ENCODE assay signal across 18 cellular contexts in genomic region chr6:25488156-25488555, GRCh38.
DNase-seq lines count a peak whose midpoint lies in the region; ATAC-seq and TF ChIP-seq lines count a peak whose summit lies in the region.
"Had no signal": no experiment of that assay in that cellular context is flagged by ENCODE, and none has a peak within 500 bp of the region (broad histone marks: within the 10 kb centered on the region; RNA-seq: fewer than 3 reads in every experiment).

No MANE protein-coding gene starts in this region.

- no peak overlapping the region for H2AK5ac ChIP-seq in IMR-90 (ENCODE audit: low read depth, low read length)

- H3K23ac ChIP-seq in IMR-90 (ENCODE audit: low read depth, low read length), result no peak overlapping the region

- dilution Hi-C loops in IMR-90 (cut with HindIII; ENCODE audit: low sequenced_read_pairs, unreplicated experiment), result no loop called here

- intact Hi-C loops in IMR-90 (cut with micrococcal nuclease) (no loop called here), OCI-LY7 (cut with micrococcal nuclease; ENCODE audit: unreplicated experiment) (loop anchor here (2.0 kb wide), 1 partner anchor 83 kb away; no protein-coding TSS in a partner anchor)

- H2BK120ac ChIP-seq in IMR-90 (ENCODE audit: low read depth, low read length), result no peak overlapping the region

- no peak overlapping the region for H4K91ac ChIP-seq in IMR-90 (ENCODE audit: insufficient read depth, low read depth, low read length)

- no CpG with 5 or more reads among the region's 3 CpGs for WGBS in IMR-90 (ENCODE audit: extremely low coverage in 2 of 2, insufficient read length in 1 of 2), 2 experiments

- in situ Hi-C loops in IMR-90 (cut with MboI; ENCODE audit: low sequenced_read_pairs), result loop anchor here (5.0 kb wide), 1 partner anchor 216 kb away; no protein-coding TSS in a partner anchor

- H2BK5ac ChIP-seq in IMR-90 (ENCODE audit: low read depth, low read length, poor library complexity, severe bottlenecking), result no peak overlapping the region

- POLR2A ChIA-PET in IMR-90 (lab: Charles Lee; ENCODE audit: unreplicated experiment) (interaction anchor here (0.6 kb wide), 1 partner anchor 176 kb away, joined by 4 read pairs; no protein-coding TSS in a partner anchor), OCI-LY7 (lab: Charles Lee) (interaction anchor here (0.8 to 1.2 kb wide), 2 partner anchors 14 to 118 kb away, joined by 3 read pairs; no protein-coding TSS in a partner anchor)

- H3K4ac ChIP-seq in IMR-90 (ENCODE audit: low read depth, low read length), result no peak overlapping the region

- H3K27ac ChIP-seq in IMR-90 (ENCODE audit: insufficient read depth, low read length), result no peak overlapping the region
- H3K27ac ChIP-seq in OCI-LY7 (ENCODE audit: low read depth, low read length, poor library complexity, severe bottlenecking), result no peak overlapping the region
- H3K27ac ChIP-seq: A549, PC-9 had no signal

- no peaks in the 10 kb centered on the region for H3K9me1 ChIP-seq in IMR-90 (ENCODE audit: insufficient read depth, low read length)

- H3K9me3 ChIP-seq in IMR-90 (ENCODE audit: control insufficient read depth, insufficient read depth, low read length), result no peaks in the 10 kb centered on the region
- H3K9me3 ChIP-seq in OCI-LY7 (ENCODE audit: low read length), result no peaks in the 10 kb centered on the region
- H3K9me3 ChIP-seq: A549 had no signal

- no peak overlapping the region for H2AK9ac ChIP-seq in IMR-90 (replicated peaks; ENCODE audit: low read depth, low read length, poor library complexity)

- no peak for TF ChIP-seq RAD21 in IMR-90 (IDR thresholded peaks at IDR 0.05; ENCODE audit: low read length)

- no peak overlapping the region for H4K8ac ChIP-seq in IMR-90 (ENCODE audit: low read depth in 2 of 2, low read length in 2 of 2)

- H4K20me1 ChIP-seq in IMR-90 (ENCODE audit: insufficient read depth, low read length), result no peaks in the 10 kb centered on the region
- no peaks in the 10 kb centered on the region for H4K20me1 ChIP-seq in OCI-LY7 (ENCODE audit: insufficient read depth, low read length)

- peak; percentile 56 for DNase-seq in NCI-H82 (lab: John Stamatoyannopoulos, UW)
- DNase-seq in NCI-H82 treated with DMSO at 0.1 percent for 48 hours (lab: John Stamatoyannopoulos, UW; ENCODE audit: unreplicated experiment), result no peak
- no peak for DNase-seq in IMR-90
- no peak for DNase-seq in OCI-LY7 (ENCODE audit: low spot score)
- no peak for DNase-seq in NCI-H1694 treated with DMSO at 0.1 percent for 48 hours (lab: John Stamatoyannopoulos, UW)
- no peak for DNase-seq in activated CD4-positive, alpha-beta T cell treated with anti-CD3 and anti-CD28 coated beads for 1 hour
- DNase-seq in activated T-cell treated with anti-CD3 and anti-CD28 coated beads, Interleukin-2, amount 50 U/mL, for 1 hour, result no peak
- DNase-seq: DMS53, NCI-H187 treated with DMSO at 0.1 percent for 48 hours, NCI-H2107, NCI-H2227 treated with DMSO at 0.1 percent for 48 hours, NCI-H526, PC-9, RPMI8226, SHP77, T1000 had no signal

- H2BK20ac ChIP-seq in IMR-90 (ENCODE audit: low read depth, low read length), result no peak overlapping the region

- no peaks in the 10 kb centered on the region for H3K79me1 ChIP-seq in IMR-90 (ENCODE audit: low read depth in 1 of 2, low read length in 2 of 2)

- no peak overlapping the region for H3K9ac ChIP-seq in IMR-90 (ENCODE audit: low read depth, low read length)

- H3K4me3 ChIP-seq in IMR-90 (ENCODE audit: insufficient read depth, low read depth, low read length) (no peak overlapping the region), OCI-LY7 (ENCODE audit: low read depth, low read length, poor library complexity, severe bottlenecking) (no peak overlapping the region)
- H3K4me3 ChIP-seq: A549, GM12878, PC-9 had no signal

- H3K4me2 ChIP-seq in IMR-90 (ENCODE audit: low read depth, low read length) (no peak overlapping the region), OCI-LY7 (ENCODE audit: low read length) (no peak overlapping the region; the same call in 1 of the 2 replicates)
- H3K4me2 ChIP-seq: A549, PC-9 had no signal

- no peaks in the 10 kb centered on the region for H3K9me2 ChIP-seq in OCI-LY7 (ENCODE audit: insufficient read depth, low read length)

- BruUV-seq in IMR-90 (replicated peaks; lab: Mats Ljungman, UMichigan) (no TSS peak), OCI-LY7 (replicated peaks; lab: Mats Ljungman, UMichigan) (no TSS peak)

- H3K4me1 ChIP-seq in IMR-90 (ENCODE audit: control insufficient read depth, insufficient read depth, low read length) (no peaks in the 10 kb centered on the region), OCI-LY7 (ENCODE audit: insufficient read depth, low read length, poor library complexity, severe bottlenecking) (peaks cover 23% of the 10 kb centered on the region)

- TF ChIP-seq CTCF in IMR-90 (conservative IDR thresholded peaks at IDR 0.05; ENCODE audit: low read depth, low read length) (no peak), OCI-LY7 (conservative IDR thresholded peaks at IDR 0.05; ENCODE audit: low read length) (0 out of 2 replicates have a peak, but pooled peaks have one; percentile 15)

- no peaks in the 10 kb centered on the region for H3K79me2 ChIP-seq in OCI-LY7 (ENCODE audit: insufficient read depth, low read depth, low read length)

- no peak for ATAC-seq in IMR-90 (ENCODE audit: low read depth)
- ATAC-seq: A549, GM12878 had no signal

- H3K36me3 ChIP-seq in IMR-90 (ENCODE audit: control insufficient read depth, insufficient read depth, low read length) (no peaks in the 10 kb centered on the region), OCI-LY7 (ENCODE audit: insufficient read depth, low read length) (peaks cover 44% of the 10 kb centered on the region)

- no peak for TF ChIP-seq POLR2A in IMR-90 (IDR thresholded peaks at IDR 0.05; ENCODE audit: low read depth, low read length)

- no peaks in the 10 kb centered on the region for H3K27me3 ChIP-seq in IMR-90 (ENCODE audit: control insufficient read depth, insufficient read depth, low read length)

- no peak overlapping the region for H3K18ac ChIP-seq in IMR-90 (ENCODE audit: low read depth, low read length)

- no peak overlapping the region for H4K5ac ChIP-seq in IMR-90 (ENCODE audit: low read depth, low read length)

- no peak overlapping the region for H2BK15ac ChIP-seq in IMR-90 (ENCODE audit: low read depth, low read length)

- H2AFZ ChIP-seq in IMR-90 (replicated peaks; ENCODE audit: low read length, poor library complexity) (peak overlapping the region; percentile 14), OCI-LY7 (ENCODE audit: low read length) (no peak overlapping the region)
- H2AFZ ChIP-seq: PC-9 had no signal

- CTCF ChIA-PET in IMR-90 (lab: Yijun Ruan, JAX), result interaction anchor here (0.8 to 1.2 kb wide), 3 partner anchors 210 to 223 kb away, joined by 4 to 6 read pairs (median 4); no protein-coding TSS in a partner anchor
- CTCF ChIA-PET in OCI-LY7 (lab: Charles Lee; ENCODE audit: unreplicated experiment), result interaction anchor here (0.6 kb wide), 1 partner anchor 69 kb away, joined by 3 read pairs; no protein-coding TSS in a partner anchor

- H3K56ac ChIP-seq in IMR-90 (ENCODE audit: extremely low read depth, insufficient read depth, low read length), result no peak overlapping the region

- no peak overlapping the region for H3K14ac ChIP-seq in IMR-90 (replicated peaks; ENCODE audit: low read depth, low read length)

TF ChIP-seq in IMR-90, 13 proteins besides CTCF, POLR2A, EP300 and RAD21:
- TF ChIP-seq FOS (IDR thresholded peaks at IDR 0.05; ENCODE audit: low read depth, low read length) (no peak), RCOR1 (IDR thresholded peaks at IDR 0.05; ENCODE audit: insufficient replicate concordance, low read length) (no peak), MXI1 (IDR thresholded peaks at IDR 0.05; ENCODE audit: borderline replicate concordance, low read depth, low read length) (no peak), USF2 (IDR thresholded peaks at IDR 0.05; ENCODE audit: low read depth, low read length) (no peak), CEBPB (IDR thresholded peaks at IDR 0.05; ENCODE audit: low read depth, low read length) (no peak), CHD1 (IDR thresholded peaks at IDR 0.05; ENCODE audit: low read depth, low read length) (no peak)
TF ChIP-seq in IMR-90: peak in this region for 0.
